2 cellular contexts compared by ENCODE assay signal in genomic region chr22:22106855-22107254, GRCh38.
TF ChIP-seq lines count a peak whose summit lies in the region.

No MANE protein-coding gene starts in this region.

TF ChIP-seq in IMR-90, 13 proteins besides CTCF, POLR2A, EP300 and RAD21:
- TF ChIP-seq ELK1 (IDR thresholded peaks at IDR 0.05; ENCODE audit: borderline replicate concordance, low read depth, low read length) (no peak), RFX5 (IDR thresholded peaks at IDR 0.05; ENCODE audit: low read depth, low read length) (no peak), MAZ (IDR thresholded peaks at IDR 0.05; ENCODE audit: borderline replicate concordance, low read depth, low read length) (no peak), NFE2L2 (IDR thresholded peaks at IDR 0.05; ENCODE audit: low read depth, low read length) (no peak), MXI1 (IDR thresholded peaks at IDR 0.05; ENCODE audit: borderline replicate concordance, low read depth, low read length) (no peak)

TF ChIP-seq in HepG2, 621 proteins besides CTCF, POLR2A, EP300 and RAD21:
- TF ChIP-seq ZNF354B (CRISPR knock-in tag; IDR thresholded peaks at IDR 0.05) (no peak), CBFB (CRISPR knock-in tag; IDR thresholded peaks at IDR 0.05) (no peak)
- TF ChIP-seq, protein P1, sequence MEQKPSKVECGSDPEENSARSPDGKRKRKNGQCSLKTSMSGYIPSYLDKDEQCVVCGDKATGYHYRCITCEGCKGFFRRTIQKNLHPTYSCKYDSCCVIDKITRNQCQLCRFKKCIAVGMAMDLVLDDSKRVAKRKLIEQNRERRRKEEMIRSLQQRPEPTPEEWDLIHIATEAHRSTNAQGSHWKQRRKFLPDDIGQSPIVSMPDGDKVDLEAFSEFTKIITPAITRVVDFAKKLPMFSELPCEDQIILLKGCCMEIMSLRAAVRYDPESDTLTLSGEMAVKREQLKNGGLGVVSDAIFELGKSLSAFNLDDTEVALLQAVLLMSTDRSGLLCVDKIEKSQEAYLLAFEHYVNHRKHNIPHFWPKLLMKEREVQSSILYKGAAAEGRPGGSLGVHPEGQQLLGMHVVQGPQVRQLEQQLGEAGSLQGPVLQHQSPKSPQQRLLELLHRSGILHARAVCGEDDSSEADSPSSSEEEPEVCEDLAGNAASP (CRISPR knock-in tag; IDR thresholded peaks at IDR 0.05; ENCODE audit: borderline replicate concordance) = no peak
